24 cellular contexts compared by ENCODE assay signal in the genomic region with DNA sequence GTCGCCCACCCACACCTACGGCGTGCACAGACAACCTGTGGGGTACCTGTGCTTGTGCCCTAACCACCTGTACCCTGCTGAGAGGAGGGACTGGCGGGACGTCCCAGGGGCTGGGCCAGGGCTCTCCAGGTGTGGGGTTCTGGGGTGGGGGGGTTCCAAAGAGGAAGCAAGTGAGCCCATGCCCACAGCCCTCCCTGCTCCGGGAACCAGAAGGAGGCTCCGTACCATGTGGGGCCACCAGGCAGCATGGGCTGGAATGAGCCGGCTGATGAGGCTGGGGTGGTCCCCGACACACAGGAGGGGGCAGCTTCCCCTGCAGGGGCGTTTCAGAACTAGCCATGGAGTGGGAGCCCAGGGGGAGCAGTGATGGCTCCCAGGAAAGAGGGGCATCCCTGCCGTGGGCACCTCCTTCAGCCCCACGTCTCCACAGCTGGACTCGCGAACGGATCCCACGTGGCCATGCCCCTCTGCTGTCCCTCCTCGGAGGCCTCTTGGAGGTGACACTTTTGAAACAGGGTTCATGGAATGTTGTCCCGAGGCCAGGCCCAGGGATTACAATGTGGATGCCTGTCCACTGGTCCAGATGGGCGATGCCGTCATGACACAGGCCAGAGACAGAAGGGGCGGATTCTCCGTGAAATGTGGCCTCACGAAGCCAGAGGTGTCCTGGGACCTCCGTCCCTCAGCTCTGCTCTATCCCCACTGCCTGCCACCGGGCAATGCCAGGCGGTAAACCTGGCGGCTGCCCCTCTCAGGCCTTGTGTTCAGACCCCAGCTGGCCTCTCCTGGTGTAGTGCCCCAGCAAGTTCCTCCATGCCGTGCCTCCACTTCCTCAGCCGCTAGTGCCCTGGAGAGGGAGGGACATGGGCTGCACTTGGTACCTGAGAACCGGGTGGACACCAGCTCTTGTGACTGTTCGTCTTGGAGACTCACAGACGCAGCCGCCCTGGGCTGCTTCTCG. TPM values are rescaled to one million over a fixed set of nuclear protein-coding genes. Genes with fewer than 3 reads are reported as not detected.
"Had no signal": no experiment of that assay in that cellular context is flagged by ENCODE, and none has a peak within 500 bp of the region (broad histone marks: within the 10 kb centered on the region; RNA-seq: fewer than 3 reads in every experiment).

No MANE protein-coding gene starts in this region.

- H3K36me3 ChIP-seq: MG63 had no signal

- H3K9me3 Mint-ChIP-seq: activated naive CD4-positive, alpha-beta T cell treated with anti-CD3 and anti-CD28 coated beads, Interleukin-2, amount 50 U/mL, for 24 hours; activated T-cell treated with anti-CD3 and anti-CD28 coated beads, Interleukin-2, amount 50 U/mL, for 24 hours; activated T-helper 1 cell treated with anti-CD3 and anti-CD28 coated beads, Interleukin-12 subunit alpha, Interleukin-12 subunit beta, Interleukin-2, Interleukin-4 antibody, amounts not matched to agents 30 ng/mL and 10 ng/mL and 1 ng/mL, durations not matched to agents 14 hours and 24 hours and 36 hours; WTC11 had no signal

- H3K4me3 Mint-ChIP-seq: activated CD8-positive, alpha-beta T cell treated with anti-CD3 and anti-CD28 coated beads, Interleukin-2, amount 10 ng/mL, durations not matched to agents 7 days and 5 days; activated naive CD4-positive, alpha-beta T cell treated with anti-CD3 and anti-CD28 coated beads, Interleukin-2, amount 50 U/mL, for 24 hours; activated T-cell treated with anti-CD3 and anti-CD28 coated beads, Interleukin-2, amount 50 U/mL, for 24 hours; activated T-helper 1 cell treated with anti-CD3 and anti-CD28 coated beads, Interleukin-12 subunit alpha, Interleukin-12 subunit beta, Interleukin-2, Interleukin-4 antibody, amounts not matched to agents 30 ng/mL and 10 ng/mL and 1 ng/mL, durations not matched to agents 14 hours and 24 hours and 36 hours; T-helper 17 cell; WTC11 had no signal

- DNase-seq: activated CD4-positive, alpha-beta T cell treated with anti-CD3 and anti-CD28 coated beads for 48 hours; activated CD4-positive, alpha-beta T cell treated with anti-CD3 and anti-CD28 coated beads, Interleukin-2, amount 50 U/mL, for 4 hours; activated CD4-positive, CD25-positive, alpha-beta regulatory T cell treated with anti-CD3 and anti-CD28 coated beads, Interleukin-2, amount 50 U/mL, for 72 hours; activated CD8-positive, alpha-beta memory T cell treated with anti-CD3 and anti-CD28 coated beads, Interleukin-2, amount 50 U/mL, for 48 hours; activated CD8-positive, alpha-beta T cell treated with anti-CD3 and anti-CD28 coated beads, Interleukin-2, amount 10 ng/mL, durations not matched to agents 7 days and 5 days; activated effector memory CD4-positive, alpha-beta T cell treated with Interleukin-2 at 50 U/mL for 16 hours; activated naive CD4-positive, alpha-beta T cell; activated T-cell treated with anti-CD3 and anti-CD28 coated beads, Interleukin-2, amount 50 U/mL, for 24 hours; MG63; MV-4-11; NCI-H1105; NCI-H1436 treated with DMSO at 0.1 percent for 48 hours; NCI-H187; NCI-H2081 treated with DMSO at 0.1 percent for 48 hours; NCI-H446; NCI-H524; PC-3; SIG-M5; T-helper 17 cell; T-helper 9 cell had no signal

- ATAC-seq: activated CD8-positive, alpha-beta T cell treated with anti-CD3 and anti-CD28 coated beads, Interleukin-2, amount 10 ng/mL, durations not matched to agents 7 days and 5 days; PC-3; T-helper 17 cell; WTC11 had no signal

- H3K4me1 Mint-ChIP-seq: activated naive CD4-positive, alpha-beta T cell treated with anti-CD3 and anti-CD28 coated beads, Interleukin-2, amount 50 U/mL, for 24 hours had no signal

- H3K36me3 Mint-ChIP-seq: activated naive CD4-positive, alpha-beta T cell treated with anti-CD3 and anti-CD28 coated beads, Interleukin-2, amount 50 U/mL, for 24 hours; WTC11 had no signal

- H3K27ac Mint-ChIP-seq: activated CD8-positive, alpha-beta T cell treated with anti-CD3 and anti-CD28 coated beads, Interleukin-2, amount 10 ng/mL, durations not matched to agents 7 days and 5 days; activated naive CD4-positive, alpha-beta T cell treated with anti-CD3 and anti-CD28 coated beads, Interleukin-2, amount 50 U/mL, for 24 hours; activated T-cell treated with anti-CD3 and anti-CD28 coated beads, Interleukin-2, amount 50 U/mL, for 24 hours; activated T-helper 1 cell treated with anti-CD3 and anti-CD28 coated beads, Interleukin-12 subunit alpha, Interleukin-12 subunit beta, Interleukin-2, Interleukin-4 antibody, amounts not matched to agents 30 ng/mL and 10 ng/mL and 1 ng/mL, durations not matched to agents 14 hours and 24 hours and 36 hours; T-helper 17 cell; WTC11 had no signal

- H3K4me3 ChIP-seq: MG63 had no signal

RNA-seq across cellular contexts. Expression of gene IRX4, which starts 33.6 kb away (rescaled TPM):
- total RNA-seq: activated CD8-positive, alpha-beta T cell treated with anti-CD3 and anti-CD28 coated beads, Interleukin-2, amount 10 ng/mL, durations not matched to agents 7 days and 5 days; activated T-helper 1 cell treated with anti-CD3 and anti-CD28 coated beads, Interleukin-12 subunit alpha, Interleukin-12 subunit beta, Interleukin-2, Interleukin-4 antibody, amounts not matched to agents 30 ng/mL and 10 ng/mL and 1 ng/mL, durations not matched to agents 14 hours and 24 hours and 36 hours; aorta; PC-3; T-helper 17 cell had no signal
